Comparison of ENCODE assay signal across 8 cellular contexts in the genomic region with DNA sequence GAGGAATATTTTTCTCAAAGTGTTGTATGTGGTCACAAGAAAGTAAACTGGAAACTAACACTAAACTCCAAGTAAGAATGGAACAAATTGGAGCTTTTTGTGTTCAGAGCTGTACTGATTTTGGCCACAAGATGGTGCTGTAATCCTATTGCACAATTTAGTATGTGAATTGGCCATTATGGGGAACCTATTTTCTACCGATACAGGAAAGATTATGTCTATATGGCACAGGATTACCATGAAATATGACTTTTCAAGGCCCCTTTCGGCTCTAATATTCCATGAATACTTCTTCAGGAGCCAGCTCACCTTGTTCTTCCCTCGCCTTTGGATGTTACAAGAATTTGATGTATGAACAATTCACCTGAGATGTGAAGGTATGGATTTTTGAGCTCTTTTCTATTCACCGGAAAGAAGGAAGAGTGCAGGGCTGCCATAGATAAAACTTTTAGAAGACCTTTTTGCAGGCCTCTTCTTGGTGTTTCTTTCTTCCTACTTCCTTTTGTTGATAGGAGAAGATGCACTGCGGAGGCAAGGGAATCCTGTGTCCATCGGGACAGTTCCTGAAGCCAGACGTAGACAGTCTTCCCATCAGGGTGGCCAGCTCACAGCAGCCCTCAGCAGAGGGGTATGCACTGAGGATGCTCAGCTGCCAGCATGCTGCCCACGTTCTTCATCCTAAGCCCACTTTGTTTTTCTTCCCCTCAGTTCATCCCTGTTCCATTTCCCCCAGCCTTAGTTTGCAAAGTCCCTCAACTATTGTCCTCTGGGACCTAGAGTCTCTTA. TPM values are rescaled to one million over a fixed set of nuclear protein-coding genes. Genes with fewer than 3 reads are reported as not detected.
DNase-seq lines count a peak whose midpoint lies in the region; ATAC-seq and TF ChIP-seq lines count a peak whose summit lies in the region.

No MANE protein-coding gene starts in this region.

- H3K9me3 Mint-ChIP-seq in activated T-helper 2 cell treated with anti-CD3 and anti-CD28 coated beads, Interferon-gamma antibody, Interleukin-2, Interleukin-4, amounts not matched to agents 10 μg/mL and 5 μg/mL and 100 μg/mL, durations not matched to agents 14 hours and 24 hours and 36 hours, result no peaks in the 10 kb centered on the region

- no peak for TF ChIP-seq EP300 in Ishikawa (IDR thresholded peaks at IDR 0.05; ENCODE audit: borderline replicate concordance)

- no peaks in the 10 kb centered on the region for H3K4me1 ChIP-seq in RWPE2 (ENCODE audit: insufficient read depth, poor library complexity, severe bottlenecking)

- peak; percentile 80 for DNase-seq in DMS 273 (lab: John Stamatoyannopoulos, UW; ENCODE audit: unreplicated experiment)
- DNase-seq in RWPE2 (ENCODE audit: low spot score), result no peak
- peak; percentile 56 for DNase-seq in astrocyte of the cerebellum (ENCODE audit: low read depth)
- peak; percentile 94 for DNase-seq in inferior parietal cortex (ENCODE audit: extremely low spot score)
- peak; percentile 72 for DNase-seq in stimulated activated CD4-positive, alpha-beta T cell treated with anti-CD3 and anti-CD28 coated beads, Interleukin-4, amount 100 ng/mL, for 24 hours
- DNase-seq in activated T-helper 2 cell treated with anti-CD3 and anti-CD28 coated beads, Interferon-gamma antibody, Interleukin-2, Interleukin-4, amounts not matched to agents 10 μg/mL and 5 μg/mL and 100 μg/mL, durations not matched to agents 14 hours and 24 hours and 36 hours (ENCODE audit: low spot score), result no peak

- intact Hi-C loops in activated T-helper 2 cell treated with anti-CD3 and anti-CD28 coated beads, Interferon-gamma antibody, Interleukin-2, Interleukin-4, amounts not matched to agents 10 μg/mL and 5 μg/mL and 100 μg/mL, durations not matched to agents 14 hours and 24 hours and 36 hours (cut with micrococcal nuclease), result loop anchor here (1.0 to 5.0 kb wide), 4 partner anchors 22 to 399 kb away; no protein-coding TSS in a partner anchor

- no peak overlapping the region for H3K27ac Mint-ChIP-seq in activated T-helper 2 cell treated with anti-CD3 and anti-CD28 coated beads, Interferon-gamma antibody, Interleukin-2, Interleukin-4, amounts not matched to agents 10 μg/mL and 5 μg/mL and 100 μg/mL, durations not matched to agents 14 hours and 24 hours and 36 hours

- in situ Hi-C loops in astrocyte of the cerebellum (cut with HindIII; ENCODE audit: low sequenced_read_pairs), result no loop called here

- ATAC-seq in GM19452 (IDR thresholded peaks at IDR 0.05; ENCODE audit: unreplicated experiment), result peak; percentile 75
- ATAC-seq in RWPE2 (ENCODE audit: low read depth), result peak; percentile 58

- H3K4me3 ChIP-seq in RWPE2 (ENCODE audit: severe bottlenecking) (no peak overlapping the region), astrocyte of the cerebellum (ENCODE audit: low read depth, low read length) (no peak overlapping the region)

- H3K27me3 ChIP-seq in RWPE2 (ENCODE audit: insufficient read depth, poor library complexity, severe bottlenecking), result no peaks in the 10 kb centered on the region

- H3K36me3 Mint-ChIP-seq in activated T-helper 2 cell treated with anti-CD3 and anti-CD28 coated beads, Interferon-gamma antibody, Interleukin-2, Interleukin-4, amounts not matched to agents 10 μg/mL and 5 μg/mL and 100 μg/mL, durations not matched to agents 14 hours and 24 hours and 36 hours (ENCODE audit: low read depth), result peaks cover 28% of the 10 kb centered on the region

- no peaks in the 10 kb centered on the region for H3K27me3 Mint-ChIP-seq in activated T-helper 2 cell treated with anti-CD3 and anti-CD28 coated beads, Interferon-gamma antibody, Interleukin-2, Interleukin-4, amounts not matched to agents 10 μg/mL and 5 μg/mL and 100 μg/mL, durations not matched to agents 14 hours and 24 hours and 36 hours (ENCODE audit: low read depth)

- peak; percentile 78 for TF ChIP-seq RAD21 in Ishikawa (IDR thresholded peaks at IDR 0.05; ENCODE audit: low read depth)

- H3K27ac ChIP-seq in RWPE2 (ENCODE audit: poor library complexity, severe bottlenecking), result no peak overlapping the region

- TF ChIP-seq CTCF in RWPE2 (IDR thresholded peaks at IDR 0.05; ENCODE audit: poor library complexity, severe bottlenecking), result peak; percentile 97
- peak; percentile 80 for TF ChIP-seq CTCF in astrocyte of the cerebellum (IDR thresholded peaks at IDR 0.05; ENCODE audit: low read depth, low read length, missing control alignments)

- no peaks in the 10 kb centered on the region for H3K9me3 ChIP-seq in RWPE2 (ENCODE audit: severe bottlenecking)

- no peak overlapping the region for H3K4me3 Mint-ChIP-seq in activated T-helper 2 cell treated with anti-CD3 and anti-CD28 coated beads, Interferon-gamma antibody, Interleukin-2, Interleukin-4, amounts not matched to agents 10 μg/mL and 5 μg/mL and 100 μg/mL, durations not matched to agents 14 hours and 24 hours and 36 hours (ENCODE audit: low read depth)

- H3K4me1 Mint-ChIP-seq in activated T-helper 2 cell treated with anti-CD3 and anti-CD28 coated beads, Interferon-gamma antibody, Interleukin-2, Interleukin-4, amounts not matched to agents 10 μg/mL and 5 μg/mL and 100 μg/mL, durations not matched to agents 14 hours and 24 hours and 36 hours (ENCODE audit: low read depth), result peaks cover 11% of the 10 kb centered on the region

- peaks cover 25% of the 10 kb centered on the region for H3K36me3 ChIP-seq in RWPE2 (ENCODE audit: low read depth)

TF ChIP-seq in Ishikawa, 13 proteins besides CTCF, POLR2A, EP300 and RAD21:
- peak; percentile 93 for TF ChIP-seq CEBPB (IDR thresholded peaks at IDR 0.05)
- TF ChIP-seq, protein P1, sequence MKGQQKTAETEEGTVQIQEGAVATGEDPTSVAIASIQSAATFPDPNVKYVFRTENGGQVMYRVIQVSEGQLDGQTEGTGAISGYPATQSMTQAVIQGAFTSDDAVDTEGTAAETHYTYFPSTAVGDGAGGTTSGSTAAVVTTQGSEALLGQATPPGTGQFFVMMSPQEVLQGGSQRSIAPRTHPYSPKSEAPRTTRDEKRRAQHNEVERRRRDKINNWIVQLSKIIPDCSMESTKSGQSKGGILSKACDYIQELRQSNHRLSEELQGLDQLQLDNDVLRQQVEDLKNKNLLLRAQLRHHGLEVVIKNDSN (IDR thresholded peaks at IDR 0.05), result no peak
- TF ChIP-seq TEAD4 (IDR thresholded peaks at IDR 0.05), result no peak

RNA-seq across cellular contexts. Expression of gene MRPL44, which starts 13.3 kb away (rescaled TPM):
- total RNA-seq in activated T-helper 2 cell treated with anti-CD3 and anti-CD28 coated beads, Interferon-gamma antibody, Interleukin-2, Interleukin-4, amounts not matched to agents 10 μg/mL and 5 μg/mL and 100 μg/mL, durations not matched to agents 14 hours and 24 hours and 36 hours, result 33.6 and 34.3 TPM in 2 replicates

RNA-seq across cellular contexts. Expression of gene WDFY1, which starts 25.4 kb away (rescaled TPM):
- total RNA-seq in activated T-helper 2 cell treated with anti-CD3 and anti-CD28 coated beads, Interferon-gamma antibody, Interleukin-2, Interleukin-4, amounts not matched to agents 10 μg/mL and 5 μg/mL and 100 μg/mL, durations not matched to agents 14 hours and 24 hours and 36 hours, result 22.2 and 23.3 TPM in 2 replicates

Comparison
In these comparisons a context has a peak if more than half of its experiments do, and no peak if none do; other contexts are left out.
1. DNase-seq: peak in DMS 273 (single experiment), astrocyte of the cerebellum (single experiment), inferior parietal cortex (single experiment) and stimulated activated CD4-positive, alpha-beta T cell treated with anti-CD3 and anti-CD28 coated beads, Interleukin-4, amount 100 ng/mL, for 24 hours (single experiment); none in RWPE2 (single experiment) and activated T-helper 2 cell treated with anti-CD3 and anti-CD28 coated beads, Interferon-gamma antibody, Interleukin-2, Interleukin-4, amounts not matched to agents 10 μg/mL and 5 μg/mL and 100 μg/mL, durations not matched to agents 14 hours and 24 hours and 36 hours (single experiment).